Comparison of ENCODE assay signal across 17 cellular contexts in the genomic region with DNA sequence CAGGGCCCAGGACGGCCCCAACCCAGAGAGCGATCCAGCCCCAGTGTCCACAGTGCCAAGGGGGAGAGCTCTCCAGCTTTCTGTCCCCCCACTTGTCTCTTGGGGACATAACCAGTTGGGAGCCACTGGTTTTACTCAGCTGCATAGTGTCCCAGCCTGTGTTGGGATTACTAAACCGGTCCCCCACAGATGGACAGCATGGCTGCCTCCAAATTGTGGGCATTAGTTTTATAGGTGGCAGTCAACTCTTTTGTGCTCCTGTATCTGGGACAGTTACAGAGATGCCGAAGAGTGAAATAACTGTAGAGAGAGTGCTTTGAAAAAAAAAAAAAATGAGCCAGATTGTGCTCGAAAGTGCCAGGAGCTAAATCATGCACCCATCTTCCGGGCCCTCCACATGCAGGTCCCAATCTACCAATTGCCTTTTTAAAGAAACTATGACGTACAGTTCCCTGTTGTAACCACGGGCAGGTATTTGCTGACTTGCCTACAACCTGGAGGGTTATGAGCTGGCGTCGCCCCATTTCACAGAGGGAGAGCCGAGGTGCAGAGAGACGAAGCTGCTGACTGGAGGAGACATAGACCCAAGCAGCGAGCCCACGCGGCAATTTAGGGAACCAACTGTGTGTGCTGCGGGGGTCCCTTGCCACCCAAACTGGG. TPM values are rescaled to one million over a fixed set of nuclear protein-coding genes. Genes with fewer than 3 reads are reported as not detected.
DNase-seq lines count a peak whose midpoint lies in the region; ATAC-seq and TF ChIP-seq lines count a peak whose summit lies in the region.
"Had no signal": no experiment of that assay in that cellular context is flagged by ENCODE, and none has a peak within 500 bp of the region (broad histone marks: within the 10 kb centered on the region; RNA-seq: fewer than 3 reads in every experiment).

No MANE protein-coding gene starts in this region.

- H3K9me3 ChIP-seq in BLaER1 treated with 17β-estradiol and CSF1 and Interleukin-3, amounts not matched to agents 10 nM and 100 nM (replicated peaks in 1 of 11): no peaks in the 10 kb centered on the region
- H3K9me3 ChIP-seq in esophagus squamous epithelium: no peaks in the 10 kb centered on the region
- no peaks in the 10 kb centered on the region for H3K9me3 ChIP-seq in skeletal muscle tissue (ENCODE audit: control insufficient read depth in 3 of 3, low read length in 3 of 3)

- DNase-seq in RPMI8226: peak; percentile 83
- no peak for DNase-seq in esophagus squamous epithelium (lab: John Stamatoyannopoulos, UW)
- DNase-seq in mesenteric fat pad (ENCODE audit: low spot score): no peak
- DNase-seq in inferior parietal cortex (ENCODE audit: extremely low spot score): no peak
- DNase-seq: activated CD4-positive, alpha-beta T cell treated with anti-CD3 and anti-CD28 coated beads, Interleukin-2, amount 50 U/mL, for 1 hour; activated naive CD8-positive, alpha-beta T cell treated with anti-CD3 and anti-CD28 coated beads for 36 hours; activated T-cell treated with anti-CD3 and anti-CD28 coated beads, Interleukin-2, amount 50 U/mL, for 1 hour; foreskin melanocyte; NCI-H2029 treated with DMSO at 0.1 percent for 48 hours; NCI-H524 treated with DMSO at 0.1 percent for 48 hours; OCI-M1; stimulated activated CD4-positive, alpha-beta T cell treated with anti-CD3 and anti-CD28 coated beads, Interleukin-4, amount 100 ng/mL, for 1 hour; stimulated activated CD8-positive, alpha-beta memory T cell treated with anti-CD3 and anti-CD28 coated beads, Interleukin-4, amount 100 ng/mL, for 48 hours had no signal

- H3K4me3 ChIP-seq in BLaER1 treated with 17β-estradiol and CSF1 and Interleukin-3, amounts not matched to agents 10 nM and 100 nM: no peak overlapping the region
- no peak overlapping the region for H3K4me3 ChIP-seq in esophagus squamous epithelium
- H3K4me3 ChIP-seq in skeletal muscle tissue (ENCODE audit: low read length in 3 of 3): no peak overlapping the region

- WGBS in esophagus squamous epithelium, 2 donors: 44 to 76% methylated on average over 14 to 16 of the region's 16 CpGs

- H4K20me1 ChIP-seq in BLaER1 treated with 17β-estradiol and CSF1 and Interleukin-3, amounts not matched to agents 10 nM and 100 nM: peaks cover 4 to 53% (median 37%) of the 10 kb centered on the region in 11 experiments; a peak in 18 of 22 replicates

- H3K4me2 ChIP-seq in BLaER1 treated with 17β-estradiol and CSF1 and Interleukin-3, amounts not matched to agents 10 nM and 100 nM: peak overlapping the region; percentile 20 to 90 (median 52); a peak in 17 of 22 replicates

- no peak for TF ChIP-seq POLR2A in esophagus squamous epithelium (IDR thresholded peaks at IDR 0.05)

- no peaks in the 10 kb centered on the region for H3K36me3 ChIP-seq in BLaER1 treated with 17β-estradiol and CSF1 and Interleukin-3, amounts not matched to agents 10 nM and 100 nM
- H3K36me3 ChIP-seq in esophagus squamous epithelium (no peaks in the 10 kb centered on the region), skeletal muscle tissue (ENCODE audit: control insufficient read depth in 3 of 3, insufficient read depth in 3 of 3, low read length in 3 of 3) (peaks cover 0 to 2% (median 0%) of the 10 kb centered on the region in 3 donors)

- intact Hi-C loops in esophagus squamous epithelium (cut with DNase I): no loop called here

- peak overlapping the region in 9 of 11 experiments; percentile 12 to 45 (median 33); a peak in 10 of 22 replicates for H3K9ac ChIP-seq in BLaER1 treated with 17β-estradiol and CSF1 and Interleukin-3, amounts not matched to agents 10 nM and 100 nM
- peak overlapping the region in 1 of 3 donors; percentile 54 for H3K9ac ChIP-seq in skeletal muscle tissue (ENCODE audit: low read depth in 1 of 3, low read length in 3 of 3)

- H3K27ac ChIP-seq in BLaER1 treated with 17β-estradiol and CSF1 and Interleukin-3, amounts not matched to agents 10 nM and 100 nM: peak overlapping the region in 3 of 11 experiments; percentile 28 to 41 (median 34); a peak in 4 of 22 replicates
- peak overlapping the region; percentile 13 to 99 (median 98) for H3K27ac ChIP-seq in esophagus squamous epithelium
- peak overlapping the region; percentile 44 for H3K27ac ChIP-seq in skeletal muscle tissue (ENCODE audit: low read depth, low read length)

- H3K4me1 ChIP-seq in BLaER1 treated with 17β-estradiol and CSF1 and Interleukin-3, amounts not matched to agents 10 nM and 100 nM: peaks cover 48 to 67% (median 63%) of the 10 kb centered on the region in 10 experiments
- H3K4me1 ChIP-seq in esophagus squamous epithelium: peaks cover 23 to 81% (median 38%) of the 10 kb centered on the region in 3 donors
- H3K4me1 ChIP-seq in skeletal muscle tissue (ENCODE audit: control insufficient read depth in 3 of 3, insufficient read depth in 3 of 3, low read length in 3 of 3): peaks cover 45 to 62% (median 53%) of the 10 kb centered on the region in 3 donors

- ATAC-seq in GM21381 (IDR thresholded peaks at IDR 0.05; ENCODE audit: unreplicated experiment): no peak
- no peak for ATAC-seq in HG03175 (IDR thresholded peaks at IDR 0.05; ENCODE audit: unreplicated experiment)

- no peak for TF ChIP-seq CTCF in esophagus squamous epithelium (IDR thresholded peaks at IDR 0.05)

- H3K27me3 ChIP-seq in BLaER1 treated with 17β-estradiol and CSF1 and Interleukin-3, amounts not matched to agents 10 nM and 100 nM: peaks cover 0 to under 1% (median 0%) of the 10 kb centered on the region in 11 experiments; a peak in 4 of 22 replicates
- H3K27me3 ChIP-seq in esophagus squamous epithelium (no peaks in the 10 kb centered on the region), skeletal muscle tissue (ENCODE audit: control insufficient read depth in 3 of 3, insufficient read depth in 3 of 3, low read length in 3 of 3) (no peaks in the 10 kb centered on the region)

RNA-seq across cellular contexts. Expression of a gene that starts 2.4 kb away (rescaled TPM):
- total RNA-seq in esophagus squamous epithelium: 10 to 100 TPM; 40.8 to 80.9 (median 61.0) TPM
- total RNA-seq in skeletal muscle tissue: 8.4 TPM
- 207 TPM for total RNA-seq in mesenteric fat pad
